Comparison of ENCODE assay signal across 25 cellular contexts in genomic region chr3:160545481-160545880, GRCh38. TPM values are rescaled to one million over a fixed set of nuclear protein-coding genes. Genes with fewer than 3 reads are reported as not detected.
A peak's percentile ranks its signal among the peaks of the same experiment; 100 is the strongest.
DNase-seq lines count a peak whose midpoint lies in the region; ATAC-seq, FAIRE-seq and TF ChIP-seq lines count a peak whose summit lies in the region.
"Had no signal": no experiment of that assay in that cellular context is flagged by ENCODE, and none has a peak within 500 bp of the region (broad histone marks: within the 10 kb centered on the region; RNA-seq: fewer than 3 reads in every experiment).

No MANE protein-coding gene starts in this region.

- no peak for TF ChIP-seq RAD21 in GM12878 (IDR thresholded peaks at IDR 0.05; ENCODE audit: insufficient read depth, low read depth, low read length)

- no peak overlapping the region for H3K27ac ChIP-seq in CD8-positive, alpha-beta T cell (ENCODE audit: low read depth, low read length)
- H3K27ac ChIP-seq in GM23338 (ENCODE audit: low read depth), result no peak overlapping the region
- H3K27ac ChIP-seq in GM12878 (ENCODE audit: control insufficient read depth, insufficient read depth), result 0 out of 2 replicates have a peak overlapping the region, but pooled peaks have one; percentile 14
- H3K27ac ChIP-seq: esophagus muscularis mucosa, hepatocyte, psoas muscle, transverse colon had no signal

- RAD21 ChIA-PET in GM12878 (lab: Charles Lee; ENCODE audit: unreplicated experiment), result interaction anchor here (1.0 kb wide), 1 partner anchor 18 kb away, joined by 5 read pairs; no protein-coding TSS in a partner anchor

- peak overlapping the region; percentile 16 for H3K4me3 Mint-ChIP-seq in CD8-positive, alpha-beta T cell
- H3K4me3 Mint-ChIP-seq in GM23338 (no peak overlapping the region), nephron (no peak overlapping the region)
- H3K4me3 Mint-ChIP-seq: activated CD4-positive, alpha-beta T cell treated with anti-CD3 and anti-CD28 coated beads, Interleukin-2, amount 10 ng/mL, durations not matched to agents 24 days and 14 days; T-helper 2 cell treated with Interferon-gamma antibody and Interleukin-4, amounts not matched to agents 5 μg/mL and 100 μg/mL, for 36 hours had no signal

- H3K4me2 ChIP-seq in GM23338, result no peak overlapping the region
- H3K4me2 ChIP-seq in GM12878 (ENCODE audit: control insufficient read depth, insufficient read depth), result no peak overlapping the region
- H3K4me2 ChIP-seq: hepatocyte had no signal

- H2AFZ ChIP-seq in GM23338 (no peak overlapping the region), GM12878 (ENCODE audit: control insufficient read depth, low read depth, low read length) (no peak overlapping the region)
- H2AFZ ChIP-seq: hepatocyte had no signal

- FAIRE-seq in GM12878 (lab: Jason Lieb, UNC), result no peak
- FAIRE-seq: frontal cortex, HepG2 had no signal

- H3K4me3 ChIP-seq in CD8-positive, alpha-beta T cell (ENCODE audit: low read depth, low read length), result no peak overlapping the region
- H3K4me3 ChIP-seq in GM23338 (no peak overlapping the region), GM12878 (no peak overlapping the region)
- H3K4me3 ChIP-seq: esophagus muscularis mucosa, hepatocyte, psoas muscle, transverse colon had no signal

- TF ChIP-seq POLR2A in GM12878 (IDR thresholded peaks at IDR 0.05; ENCODE audit: low read depth, low read length), result no peak

- H3K79me2 ChIP-seq in GM23338 (replicated peaks; ENCODE audit: insufficient read depth) (peaks cover 100% of the 10 kb centered on the region), GM12878 (ENCODE audit: control insufficient read depth, insufficient read depth, low read length) (peaks cover 77% of the 10 kb centered on the region)

- peaks cover 17% of the 10 kb centered on the region for H3K4me1 ChIP-seq in CD8-positive, alpha-beta T cell (ENCODE audit: insufficient read depth, low read length)
- H3K4me1 ChIP-seq in GM23338 (ENCODE audit: insufficient read depth) (peaks cover 9% of the 10 kb centered on the region), GM12878 (ENCODE audit: control insufficient read depth, insufficient read depth, low read length) (peaks cover 25% of the 10 kb centered on the region)

- no peaks in the 10 kb centered on the region for H3K27me3 Mint-ChIP-seq in CD8-positive, alpha-beta T cell (ENCODE audit: low read depth)
- H3K27me3 Mint-ChIP-seq in GM23338 (ENCODE audit: insufficient read depth, low read depth, poor library complexity) (no peaks in the 10 kb centered on the region), nephron (ENCODE audit: low read depth) (no peaks in the 10 kb centered on the region)
- H3K27me3 Mint-ChIP-seq: activated CD4-positive, alpha-beta T cell treated with anti-CD3 and anti-CD28 coated beads, Interleukin-2, amount 10 ng/mL, durations not matched to agents 24 days and 14 days; brain had no signal

- H3K36me3 Mint-ChIP-seq in CD8-positive, alpha-beta T cell, result peaks cover 7% of the 10 kb centered on the region
- H3K36me3 Mint-ChIP-seq in GM23338 (ENCODE audit: low read depth) (peaks cover 22% of the 10 kb centered on the region), nephron (ENCODE audit: low read depth) (peaks cover 62% of the 10 kb centered on the region)

- no TSS peak for BruUV-seq in GM12878 (replicated peaks; lab: Mats Ljungman, UMichigan)

- no peaks in the 10 kb centered on the region for H3K9me2 ChIP-seq in GM23338 (ENCODE audit: insufficient read depth)

- peak overlapping the region; percentile 52 for H3K27ac Mint-ChIP-seq in CD8-positive, alpha-beta T cell
- H3K27ac Mint-ChIP-seq in GM23338 (no peak overlapping the region), nephron (peak overlapping the region; percentile 73 to 77 (median 76))
- H3K27ac Mint-ChIP-seq: activated CD4-positive, alpha-beta T cell treated with anti-CD3 and anti-CD28 coated beads, Interleukin-2, amount 10 ng/mL, durations not matched to agents 24 days and 14 days; T-helper 2 cell treated with Interferon-gamma antibody and Interleukin-4, amounts not matched to agents 5 μg/mL and 100 μg/mL, for 36 hours had no signal

- POLR2A ChIA-PET in CD8-positive, alpha-beta T cell (lab: Charles Lee), result no interaction called here
- POLR2A ChIA-PET in GM12878 (lab: Charles Lee), result interaction anchor here (1.6 kb wide), 1 partner anchor 8 kb away, joined by 6 read pairs; no protein-coding TSS in a partner anchor

- no peaks in the 10 kb centered on the region for H3F3A ChIP-seq in GM23338 (replicated peaks; ENCODE audit: low read depth)

- no peak for TF ChIP-seq CTCF in CD8-positive, alpha-beta T cell (IDR thresholded peaks at IDR 0.05)
- TF ChIP-seq CTCF in GM23338 (conservative IDR thresholded peaks at IDR 0.05; ENCODE audit: low read depth in 2 of 2), result no peak
- TF ChIP-seq CTCF in GM12878 (IDR thresholded peaks at IDR 0.05 in 2 of 3, conservative IDR thresholded peaks at IDR 0.05 in 1 of 3; ENCODE audit: control insufficient read depth in 2 of 3, extremely low read depth in 1 of 3, insufficient read depth in 1 of 3, low read depth in 3 of 3, low read length in 3 of 3), result no peak
- TF ChIP-seq CTCF in nephron (IDR thresholded peaks at IDR 0.05; ENCODE audit: unreplicated experiment in 3 of 3), result no peak

- no peaks in the 10 kb centered on the region for H3K27me3 ChIP-seq in CD8-positive, alpha-beta T cell (ENCODE audit: insufficient read depth, low read length)
- H3K27me3 ChIP-seq in GM23338 (ENCODE audit: insufficient read depth) (no peaks in the 10 kb centered on the region), GM12878 (replicated peaks in 1 of 2; ENCODE audit: control insufficient read depth in 2 of 2, insufficient read depth in 2 of 2, low read length in 1 of 2) (no peaks in the 10 kb centered on the region)
- H3K27me3 ChIP-seq: esophagus muscularis mucosa, hepatocyte, transverse colon had no signal

- intact Hi-C loops in CD8-positive, alpha-beta T cell (cut with DNase I, micrococcal nuclease), result no loop called here
- intact Hi-C loops in GM12878 (cut with micrococcal nuclease; ENCODE audit: unreplicated experiment), result no loop called here
- intact Hi-C loops in sciatic nerve (cut with DNase I), result no loop called here

- WGBS in GM12878 (ENCODE audit: insufficient coverage, insufficient replicate concordance, low lambda C conversion rate, missing lambda C conversion rate), result 100% methylated on average over 3 of the region's 3 CpGs

- SMC1A ChIA-PET in GM12878 (lab: Charles Lee; ENCODE audit: uncharacterized antibody, unreplicated experiment), result interaction anchor here (0.9 to 1.3 kb wide), 2 partner anchors 10 to 19 kb away, joined by 3 read pairs; no protein-coding TSS in a partner anchor

- ATAC-seq in CD8-positive, alpha-beta T cell, result no peak
- peak; percentile 29; the same call in 1 of the 3 replicates for ATAC-seq in GM23338
- ATAC-seq in GM12878, result 0 out of 3 replicates have a peak, but pooled peaks have one; percentile 7
- no peak for ATAC-seq in sciatic nerve
- ATAC-seq in HG03439 (IDR thresholded peaks at IDR 0.05; ENCODE audit: unreplicated experiment), result no peak
- ATAC-seq: HepG2, left lobe of liver had no signal

- H4K20me1 ChIP-seq in GM23338 (replicated peaks; ENCODE audit: insufficient read depth) (peaks cover 52% of the 10 kb centered on the region), GM12878 (ENCODE audit: control insufficient read depth, insufficient read depth) (no peaks in the 10 kb centered on the region)

- in situ Hi-C loops in GM12878 (cut with MboI), result no loop called here

- H3K4me1 Mint-ChIP-seq in CD8-positive, alpha-beta T cell (ENCODE audit: low read depth), result peaks cover 84% of the 10 kb centered on the region
- H3K4me1 Mint-ChIP-seq in GM23338 (peaks cover 25% of the 10 kb centered on the region), nephron (peaks cover 50% of the 10 kb centered on the region)

- H3K9ac ChIP-seq in GM12878 (ENCODE audit: control insufficient read depth, insufficient read depth, low read length), result no peak overlapping the region

- no peak for TF ChIP-seq EP300 in GM12878 (IDR thresholded peaks at IDR 0.05; ENCODE audit: borderline replicate concordance in 1 of 2, control insufficient read depth in 1 of 2, low read depth in 2 of 2, low read length in 2 of 2)

- no peaks in the 10 kb centered on the region for H3K9me3 ChIP-seq in CD8-positive, alpha-beta T cell (ENCODE audit: low read length)
- H3K9me3 ChIP-seq in GM12878 (replicated peaks; ENCODE audit: control insufficient read depth, insufficient read depth, low read length), result peaks cover 3% of the 10 kb centered on the region
- H3K9me3 ChIP-seq: esophagus muscularis mucosa, transverse colon had no signal

- H3K9me3 Mint-ChIP-seq in CD8-positive, alpha-beta T cell, result peaks cover 2% of the 10 kb centered on the region
- H3K9me3 Mint-ChIP-seq in GM23338 (peaks cover 14% of the 10 kb centered on the region), nephron (peaks cover 20% of the 10 kb centered on the region)

- CTCF ChIA-PET in CD8-positive, alpha-beta T cell (lab: Charles Lee), result no interaction called here
- CTCF ChIA-PET in GM12878 (lab: Yijun Ruan, JAX), result interaction anchor here (1.4 kb wide), 1 partner anchor 9 kb away, joined by 10 read pairs; no protein-coding TSS in a partner anchor

- H3K36me3 ChIP-seq in CD8-positive, alpha-beta T cell (ENCODE audit: insufficient read depth, low read length), result no peaks in the 10 kb centered on the region
- H3K36me3 ChIP-seq in GM23338 (ENCODE audit: insufficient read depth) (no peaks in the 10 kb centered on the region), GM12878 (ENCODE audit: control insufficient read depth in 2 of 2, insufficient read depth in 2 of 2, low read length in 1 of 2) (peaks cover 0 to 5% of the 10 kb centered on the region in 2 experiments; a peak in 1 of 4 replicates)
- H3K36me3 ChIP-seq: esophagus muscularis mucosa had no signal

- no peak for DNase-seq in CD8-positive, alpha-beta T cell
- no peak for DNase-seq in GM23338 (ENCODE audit: low spot score)
- no peak for DNase-seq in GM12878 (ENCODE audit: low read depth, low spot score)
- DNase-seq in cortex of kidney (lab: John Stamatoyannopoulos, UW), result no peak
- no peak for DNase-seq in sciatic nerve (ENCODE audit: low spot score)
- DNase-seq: activated CD4-positive, alpha-beta T cell treated with anti-CD3 and anti-CD28 coated beads, Interleukin-2, amount 10 ng/mL, durations not matched to agents 24 days and 14 days; effector memory CD4-positive, alpha-beta T cell; GF-D8; H7; NCI-H1092 treated with DMSO at 0.1 percent for 48 hours; NCI-H1930; NCI-H2227 treated with DMSO at 0.1 percent for 48 hours; NCI-H748 treated with DMSO at 0.1 percent for 48 hours; psoas muscle; stimulated activated CD8-positive, alpha-beta memory T cell treated with anti-CD3 and anti-CD28 coated beads, Interleukin-4, amount 100 ng/mL, for 48 hours; transverse colon had no signal

RNA-seq across cellular contexts. Expression of gene KPNA4, which starts 19.9 kb away (rescaled TPM):
- 10 to 100 TPM; 64.4 to 69.2 TPM for total RNA-seq in CD8-positive, alpha-beta T cell
- 32.2 and 36.2 TPM in 2 replicates for total RNA-seq in GM23338 (2014; rRNA removed; shearing (Covaris generic))
- polyA plus RNA-seq in GM23338 (2016; fragmentation: Nextera tagmentation; extraction: Ambion mirVana) (17.0 and 17.8 TPM in 2 replicates), GM12878 (2011; rRNA removed) (18.8 and 30.9 TPM in 2 replicates), GM12878 (2014; fragmentation: Illumina TruSeq; extraction: Trizol) (23.3 and 27.3 TPM in 2 replicates), GM12878 (2014; fragmentation: Nextera tagmentation; extraction: Ambion mirVana) (10 to 100 TPM in 1 of 2 experiments, 1 to 10 TPM in 1; 9.9 to 15.8 TPM), GM12878 (2014; rRNA removed) (12.4 and 13.8 TPM in 2 replicates), GM12878 (2016; fragmentation: Nextera tagmentation; extraction: Ambion mirVana) (10 to 100 TPM; 14.4 to 20.3 TPM)
- total RNA-seq in GM12878 (2013; cell fraction: nucleolus; rRNA removed), result 24.0 and 28.0 TPM in 2 replicates
- total RNA-seq in GM12878 (2014; rRNA removed) (17.3 and 18.3 TPM in 2 replicates), GM12878 (2014; rRNA removed; fragmentation: Illumina TruSeq; extraction: Trizol) (29.9 and 30.5 TPM in 2 replicates), GM12878 (2021) (40.6 and 44.4 TPM in 2 replicates), sciatic nerve (62.0 TPM)
- 8.1 TPM for polyA plus RNA-seq in GM12878 (2011; ENCODE audit: low read depth)
- polyA plus RNA-seq in GM12878 (2011; cell fraction: cytosol; rRNA removed), result 8.1 and 9.7 TPM in 2 replicates
- 6.8 and 8.5 TPM in 2 replicates for polyA plus RNA-seq in GM12878 (2011; cell fraction: nucleus; rRNA removed)
- 10.7 and 12.1 TPM in 2 replicates for polyA plus RNA-seq in GM12878 (2012)
- polyA minus RNA-seq in GM12878 (2011; rRNA and poly(A)+ RNA removed), result 21.7 and 29.7 TPM in 2 replicates
- 21.9 and 32.4 TPM in 2 replicates for polyA minus RNA-seq in GM12878 (2011; cell fraction: cytosol; rRNA and poly(A)+ RNA removed)
- 16.0 and 30.7 TPM in 2 replicates for polyA minus RNA-seq in GM12878 (2011; cell fraction: nucleus; rRNA and poly(A)+ RNA removed)

Comparison
In these comparisons a context has a peak if more than half of its experiments do, and no peak if none do; other contexts are left out.
1. ATAC-seq: peak in GM23338 (single experiment) and GM12878 (single experiment); none in CD8-positive, alpha-beta T cell (single experiment), sciatic nerve (single experiment) and HG03439 (single experiment).